26 cellular contexts compared by ENCODE assay signal in the genomic region with DNA sequence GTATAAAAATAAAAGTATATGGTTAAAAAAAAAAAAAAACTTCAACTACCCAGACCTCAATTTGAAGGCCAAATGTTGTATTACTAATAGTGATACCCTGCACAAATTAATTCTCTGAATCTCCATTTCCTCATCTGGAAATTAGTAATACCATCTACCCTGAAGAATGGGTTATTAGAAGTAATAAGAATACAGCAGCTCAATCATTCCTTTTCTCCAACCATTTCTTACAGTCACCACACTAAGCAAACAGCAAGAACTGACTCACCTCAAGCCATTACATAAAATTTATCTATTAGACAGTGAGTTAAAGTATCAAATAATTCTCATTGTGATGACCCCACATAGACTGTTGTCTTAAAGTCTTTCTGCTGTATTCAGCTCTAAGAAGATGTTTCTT. TPM values are rescaled to one million over a fixed set of nuclear protein-coding genes. Genes with fewer than 3 reads are reported as not detected.
A peak's percentile ranks its signal among the peaks of the same experiment; 100 is the strongest.
DNase-seq lines count a peak whose midpoint lies in the region; ATAC-seq, FAIRE-seq and TF ChIP-seq lines count a peak whose summit lies in the region.
"Had no signal": no experiment of that assay in that cellular context is flagged by ENCODE, and none has a peak within 500 bp of the region (broad histone marks: within the 10 kb centered on the region; RNA-seq: fewer than 3 reads in every experiment).

No MANE protein-coding gene starts in this region.

- H3K27ac Mint-ChIP-seq in progenitor cell of endocrine pancreas = peak overlapping the region; percentile 75
- H3K27ac Mint-ChIP-seq: CD4-positive, alpha-beta T cell; CD8-positive, alpha-beta memory T cell had no signal

- no peaks in the 10 kb centered on the region for H3K9me2 ChIP-seq in PC-3 (replicated peaks; ENCODE audit: low read length)

- H3K36me3 ChIP-seq in PC-3 (ENCODE audit: low read depth, low read length) = no peaks in the 10 kb centered on the region
- no peaks in the 10 kb centered on the region for H3K36me3 ChIP-seq in bronchial epithelial cell (ENCODE audit: control insufficient read depth, insufficient read depth, low read length)
- H3K36me3 ChIP-seq in effector memory CD4-positive, alpha-beta T cell (ENCODE audit: control insufficient read depth, insufficient read depth, low read length) = no peaks in the 10 kb centered on the region
- H3K36me3 ChIP-seq: BE2C had no signal

- no TSS peak for BruUV-seq in PC-3 (replicated peaks; lab: Mats Ljungman, UMichigan)

- CTCF ChIA-PET in PC-3 (lab: Charles Lee) = no interaction called here

- H3K79me2 ChIP-seq in PC-3 (ENCODE audit: low read length) = peaks cover 10% of the 10 kb centered on the region; the same call in 1 of the 2 replicates

- H2AFZ ChIP-seq in PC-3 (ENCODE audit: low read length) = no peak overlapping the region

- no peak for FAIRE-seq in bronchial epithelial cell (lab: Jason Lieb, UNC)
- FAIRE-seq: A204.1, D721Med, GM12892, H1 had no signal

- H3K27me3 ChIP-seq in PC-3 (ENCODE audit: low read length) = no peaks in the 10 kb centered on the region
- H3K27me3 ChIP-seq in bronchial epithelial cell (ENCODE audit: control insufficient read depth, insufficient read depth, low read length) = no peaks in the 10 kb centered on the region
- H3K27me3 ChIP-seq in effector memory CD4-positive, alpha-beta T cell (replicated peaks; ENCODE audit: control insufficient read depth, insufficient read depth, low read length, poor library complexity, severe bottlenecking) = no peaks in the 10 kb centered on the region
- H3K27me3 ChIP-seq: BE2C; BLaER1 treated with 17β-estradiol and CSF1 and Interleukin-3, amounts not matched to agents 10 nM and 100 nM had no signal

- peaks cover 18% of the 10 kb centered on the region for H3K4me1 Mint-ChIP-seq in progenitor cell of endocrine pancreas (ENCODE audit: low read depth)

- no peak overlapping the region for H3K4me2 ChIP-seq in PC-3 (ENCODE audit: low read length)
- H3K4me2 ChIP-seq: BLaER1 treated with 17β-estradiol and CSF1 and Interleukin-3, amounts not matched to agents 10 nM and 100 nM had no signal

- no peak for DNase-seq in activated CD4-positive, CD25-positive, alpha-beta regulatory T cell treated with anti-CD3 and anti-CD28 coated beads, Interleukin-2, amount 50 U/mL, for 72 hours
- DNase-seq in PC-3 (peak; percentile 64), bronchial epithelial cell (ENCODE audit: low read depth) (peak; percentile 52), progenitor cell of endocrine pancreas (ENCODE audit: low spot score, unreplicated experiment) (no peak), GOT3 (lab: John Stamatoyannopoulos, UW) (no peak), GF-D8 (lab: John Stamatoyannopoulos, UW) (no peak)
- DNase-seq in effector memory CD4-positive, alpha-beta T cell = no peak
- DNase-seq: ACHN; AML-193; BE2C; CD4-positive, alpha-beta T cell; CD8-positive, alpha-beta memory T cell; DMS 273 treated with DMSO at 0.1 percent for 48 hours; DMS79; EL; GDM1; H7; HCEC 1CT had no signal

- no peak for TF ChIP-seq CTCF in PC-3 (conservative IDR thresholded peaks at IDR 0.05; ENCODE audit: low read depth, low read length)
- TF ChIP-seq CTCF in bronchial epithelial cell (IDR thresholded peaks at IDR 0.05; ENCODE audit: insufficient read depth, low read length, severe bottlenecking) = no peak
- TF ChIP-seq CTCF in progenitor cell of endocrine pancreas (IDR thresholded peaks at IDR 0.05; ENCODE audit: unreplicated experiment) = no peak

- no peaks in the 10 kb centered on the region for H3K9me3 ChIP-seq in PC-3 (ENCODE audit: low read length)
- no peaks in the 10 kb centered on the region for H3K9me3 ChIP-seq in effector memory CD4-positive, alpha-beta T cell (ENCODE audit: control insufficient read depth, low read length)
- H3K9me3 ChIP-seq: BE2C; BLaER1 treated with 17β-estradiol and CSF1 and Interleukin-3, amounts not matched to agents 10 nM and 100 nM had no signal

- no peaks in the 10 kb centered on the region for H3K27me3 Mint-ChIP-seq in progenitor cell of endocrine pancreas
- H3K27me3 Mint-ChIP-seq: CD4-positive, alpha-beta T cell; CD8-positive, alpha-beta memory T cell had no signal

- peaks cover 11% of the 10 kb centered on the region for H3K4me1 ChIP-seq in PC-3 (ENCODE audit: insufficient read depth, low read length)
- no peaks in the 10 kb centered on the region for H3K4me1 ChIP-seq in effector memory CD4-positive, alpha-beta T cell (ENCODE audit: control insufficient read depth, insufficient read depth, low read length, poor library complexity, severe bottlenecking)
- H3K4me1 ChIP-seq: BE2C had no signal

- H3F3A ChIP-seq in PC-3 (ENCODE audit: low read length, unreplicated experiment) = peaks cover 4% of the 10 kb centered on the region

- H3K4me3 ChIP-seq in PC-3 (ENCODE audit: low read length) (no peak overlapping the region), bronchial epithelial cell (ENCODE audit: low read depth, low read length) (no peak overlapping the region)
- H3K4me3 ChIP-seq in effector memory CD4-positive, alpha-beta T cell (ENCODE audit: insufficient read depth, low read depth, low read length, poor library complexity, severe bottlenecking) = no peak overlapping the region
- H3K4me3 ChIP-seq: BLaER1 treated with 17β-estradiol and CSF1 and Interleukin-3, amounts not matched to agents 10 nM and 100 nM had no signal

- POLR2A ChIA-PET in PC-3 (lab: Charles Lee; ENCODE audit: unreplicated experiment) = interaction anchor here (0.6 kb wide), 2 partner anchors 17 kb away, joined by 4 read pairs; no protein-coding TSS in a partner anchor

- peaks cover 6% of the 10 kb centered on the region for H3K36me3 Mint-ChIP-seq in progenitor cell of endocrine pancreas (ENCODE audit: insufficient read depth)
- H3K36me3 Mint-ChIP-seq: CD14-positive monocyte had no signal

- no peak overlapping the region for H3K9ac ChIP-seq in PC-3 (ENCODE audit: low read length)
- H3K9ac ChIP-seq: BLaER1 treated with 17β-estradiol and CSF1 and Interleukin-3, amounts not matched to agents 10 nM and 100 nM had no signal

- no peak overlapping the region for H3K27ac ChIP-seq in PC-3 (ENCODE audit: low read length)
- no peak overlapping the region for H3K27ac ChIP-seq in effector memory CD4-positive, alpha-beta T cell (ENCODE audit: insufficient read depth, low read length, poor library complexity, severe bottlenecking)
- H3K27ac ChIP-seq: 22Rv1; BLaER1 treated with 17β-estradiol and CSF1 and Interleukin-3, amounts not matched to agents 10 nM and 100 nM had no signal

- no peaks in the 10 kb centered on the region for H4K20me1 ChIP-seq in PC-3 (ENCODE audit: low read length)

- no peaks in the 10 kb centered on the region for H3K9me3 Mint-ChIP-seq in progenitor cell of endocrine pancreas (ENCODE audit: low read depth)
- H3K9me3 Mint-ChIP-seq: CD14-positive monocyte; CD4-positive, alpha-beta T cell; CD8-positive, alpha-beta memory T cell had no signal

- no peak overlapping the region for H3K4me3 Mint-ChIP-seq in progenitor cell of endocrine pancreas (ENCODE audit: low read depth)
- H3K4me3 Mint-ChIP-seq: CD14-positive monocyte; CD4-positive, alpha-beta T cell; CD8-positive, alpha-beta memory T cell had no signal

- ATAC-seq in activated CD4-positive, CD25-positive, alpha-beta regulatory T cell treated with anti-CD3 and anti-CD28 coated beads, Interleukin-2, amount 50 U/mL, for 24 hours = peak; percentile 56 to 76
- ATAC-seq in PC-3 = peak; percentile 97

- intact Hi-C loops in PC-3 (cut with micrococcal nuclease) = no loop called here

RNA-seq across cellular contexts. Expression of a gene that starts 39.6 kb away (rescaled TPM):
- total RNA-seq in PC-3 (2014; rRNA removed) = 24.2 and 45.2 TPM in 2 replicates
- total RNA-seq in bronchial epithelial cell = 19.2 and 22.7 TPM in 2 replicates
- 308 and 329 TPM in 2 replicates for total RNA-seq in progenitor cell of endocrine pancreas

Comparison
In these comparisons a context has a peak if more than half of its experiments do, and no peak if none do; other contexts are left out.
1. DNase-seq: peak in PC-3 (single experiment) and bronchial epithelial cell (single experiment); none in activated CD4-positive, CD25-positive, alpha-beta regulatory T cell treated with anti-CD3 and anti-CD28 coated beads, Interleukin-2, amount 50 U/mL, for 72 hours (single experiment), progenitor cell of endocrine pancreas (single experiment), effector memory CD4-positive, alpha-beta T cell (0 of 3), GOT3 (single experiment) and GF-D8 (single experiment).